Comparison of ENCODE assay signal across 8 cellular contexts in genomic region chr15:39756806-39757522, GRCh38. TPM values are rescaled to one million over a fixed set of nuclear protein-coding genes. Genes with fewer than 3 reads are reported as not detected.
A peak's percentile ranks its signal among the peaks of the same experiment; 100 is the strongest.
DNase-seq lines count a peak whose midpoint lies in the region; ATAC-seq and TF ChIP-seq lines count a peak whose summit lies in the region.

No MANE protein-coding gene starts in this region.

- H3K9me3 Mint-ChIP-seq in CD8-positive, alpha-beta T cell, result no peaks in the 10 kb centered on the region

- DNase-seq in CD8-positive, alpha-beta T cell, result peak in 1 of 7 experiments; percentile 33
- DNase-seq in HCEC 1CT (peak; percentile 60), NCI-H82 (lab: John Stamatoyannopoulos, UW) (peak; percentile 79), breast epithelium (ENCODE audit: low spot score in 2 of 2) (no peak), medulla oblongata (ENCODE audit: extremely low spot score) (peak; percentile 63), cortex of kidney (lab: John Stamatoyannopoulos, UW) (no peak), T-helper 9 cell (no peak)

- intact Hi-C loops in CD8-positive, alpha-beta T cell (cut with DNase I, micrococcal nuclease), result loop anchor here (1.0 to 10.0 kb wide), 10 partner anchors 71 to 1315 kb away; no protein-coding TSS in a partner anchor
- intact Hi-C loops in breast epithelium (cut with DNase I; ENCODE audit: low total_unique reads), result no loop called here

- TF ChIP-seq CTCF in CD8-positive, alpha-beta T cell (IDR thresholded peaks at IDR 0.05), result peak; percentile 98
- peak; percentile 29 to 78 (median 73) for TF ChIP-seq CTCF in breast epithelium (IDR thresholded peaks at IDR 0.05)

- peak; percentile 38 for ATAC-seq in CD8-positive, alpha-beta T cell
- ATAC-seq in GM18505 (IDR thresholded peaks at IDR 0.05; ENCODE audit: unreplicated experiment), result no peak

- no peaks in the 10 kb centered on the region for H3K9me3 ChIP-seq in CD8-positive, alpha-beta T cell (ENCODE audit: low read length)
- no peaks in the 10 kb centered on the region for H3K9me3 ChIP-seq in breast epithelium

- H3K4me3 ChIP-seq in CD8-positive, alpha-beta T cell (ENCODE audit: low read depth, low read length), result no peak overlapping the region
- H3K4me3 ChIP-seq in breast epithelium, result no peak overlapping the region

- TF ChIP-seq POLR2A in breast epithelium (IDR thresholded peaks at IDR 0.05) (no peak), GM18505 (IDR thresholded peaks at IDR 0.05; ENCODE audit: borderline replicate concordance, extremely low read depth, insufficient read depth, insufficient read length) (no peak)

- no peak overlapping the region for H3K27ac Mint-ChIP-seq in CD8-positive, alpha-beta T cell

- H3K4me1 ChIP-seq in CD8-positive, alpha-beta T cell (ENCODE audit: insufficient read depth, low read length), result no peaks in the 10 kb centered on the region
- H3K4me1 ChIP-seq in breast epithelium, result no peaks in the 10 kb centered on the region

- no peak overlapping the region for H3K27ac ChIP-seq in CD8-positive, alpha-beta T cell (ENCODE audit: low read depth, low read length)
- no peak overlapping the region for H3K27ac ChIP-seq in breast epithelium

- H3K27me3 ChIP-seq in CD8-positive, alpha-beta T cell (ENCODE audit: insufficient read depth, low read length), result no peaks in the 10 kb centered on the region
- H3K27me3 ChIP-seq in breast epithelium, result no peaks in the 10 kb centered on the region

- POLR2A ChIA-PET in CD8-positive, alpha-beta T cell (lab: Charles Lee), result interaction anchor here (0.8 to 1.0 kb wide), 2 partner anchors 40 to 176 kb away, joined by 3 to 4 read pairs; partner anchors contain the start of gene THBS1

- no peaks in the 10 kb centered on the region for H3K27me3 Mint-ChIP-seq in CD8-positive, alpha-beta T cell (ENCODE audit: low read depth)

- no peaks in the 10 kb centered on the region for H3K4me1 Mint-ChIP-seq in CD8-positive, alpha-beta T cell (ENCODE audit: low read depth)

- H3K36me3 ChIP-seq in CD8-positive, alpha-beta T cell (ENCODE audit: insufficient read depth, low read length), result no peaks in the 10 kb centered on the region
- no peaks in the 10 kb centered on the region for H3K36me3 ChIP-seq in breast epithelium

- no peaks in the 10 kb centered on the region for H3K36me3 Mint-ChIP-seq in CD8-positive, alpha-beta T cell

- no peak overlapping the region for H3K4me3 Mint-ChIP-seq in CD8-positive, alpha-beta T cell

- CTCF ChIA-PET in CD8-positive, alpha-beta T cell (lab: Charles Lee), result interaction anchor here (0.6 to 7.5 kb wide), 52 partner anchors 8 to 1317 kb away, joined by 3 to 59 read pairs (median 5); partner anchors contain the start of genes FSIP1 and THBS1

RNA-seq across cellular contexts. Expression of gene FSIP1, which starts 25.7 kb away (rescaled TPM):
- under 1 TPM; 0.22 to 0.64 TPM for total RNA-seq in CD8-positive, alpha-beta T cell
- 10 to 100 TPM in 2 of 3 donors, under 1 TPM in 1; 0.32 to 23.3 (median 16.2) TPM for total RNA-seq in breast epithelium

Comparison
In these comparisons a context has a peak if more than half of its experiments do, and no peak if none do; other contexts are left out.
1. DNase-seq: peak in HCEC 1CT (single experiment), NCI-H82 (single experiment) and medulla oblongata (single experiment); none in breast epithelium (0 of 2), cortex of kidney (single experiment) and T-helper 9 cell (single experiment).